21 cellular contexts compared by ENCODE assay signal in genomic region chr3:167978486-167978885, GRCh38.
"Had no signal": no experiment of that assay in that cellular context is flagged by ENCODE, and none has a peak within 500 bp of the region (broad histone marks: within the 10 kb centered on the region; RNA-seq: fewer than 3 reads in every experiment).

No MANE protein-coding gene starts in this region.

- H3K27ac Mint-ChIP-seq: activated CD8-positive, alpha-beta T cell treated with anti-CD3 and anti-CD28 coated beads, Interleukin-2, amount 10 ng/mL, durations not matched to agents 7 days and 5 days; activated naive CD4-positive, alpha-beta T cell treated with anti-CD3 and anti-CD28 coated beads, Interleukin-2, amount 50 U/mL, for 24 hours; activated T-helper 1 cell treated with anti-CD3 and anti-CD28 coated beads, Interleukin-12 subunit alpha, Interleukin-12 subunit beta, Interleukin-2, Interleukin-4 antibody, amounts not matched to agents 30 ng/mL and 10 ng/mL and 1 ng/mL, durations not matched to agents 14 hours and 24 hours and 36 hours; naive thymus-derived CD4-positive, alpha-beta T cell had no signal

- H3K4me1 Mint-ChIP-seq: activated naive CD4-positive, alpha-beta T cell treated with anti-CD3 and anti-CD28 coated beads, Interleukin-2, amount 50 U/mL, for 24 hours; naive thymus-derived CD4-positive, alpha-beta T cell had no signal

- DNase-seq: activated CD4-positive, alpha-beta T cell treated with anti-CD3 and anti-CD28 coated beads, Interleukin-2, amount 50 U/mL, for 1 hour; activated CD8-positive, alpha-beta T cell treated with anti-CD3 and anti-CD28 coated beads, Interleukin-2, amount 10 ng/mL, durations not matched to agents 7 days and 5 days; activated gamma-delta T cell treated with Interleukin-2 at 50 U/mL for 16 hours; dermis blood vessel endothelial cell; effector CD8-positive, alpha-beta T cell; foreskin keratinocyte; kidney; lower lobe of right lung; naive thymus-derived CD4-positive, alpha-beta T cell; ovary; stimulated activated CD4-positive, alpha-beta T cell treated with anti-CD3 and anti-CD28 coated beads, Interleukin-4, amount 100 ng/mL, for 24 hours; stimulated activated naive CD8-positive, alpha-beta T cell treated with anti-CD3 and anti-CD28 coated beads, Interleukin-15, Interleukin-2, amounts not matched to agents 100 U/mL and 50 U/mL, for 24 hours; T1000; thyroid gland had no signal

- FAIRE-seq: kidney had no signal

- H3K27me3 ChIP-seq: brain microvascular endothelial cell, foreskin keratinocyte, neutrophil, ovary, thyroid gland had no signal

- H3K27ac ChIP-seq: brain microvascular endothelial cell, foreskin keratinocyte, lower lobe of right lung, neutrophil, ovary, thyroid gland had no signal

- H3K4me3 Mint-ChIP-seq: activated CD8-positive, alpha-beta T cell treated with anti-CD3 and anti-CD28 coated beads, Interleukin-2, amount 10 ng/mL, durations not matched to agents 7 days and 5 days; activated naive CD4-positive, alpha-beta T cell treated with anti-CD3 and anti-CD28 coated beads, Interleukin-2, amount 50 U/mL, for 24 hours; activated T-helper 1 cell treated with anti-CD3 and anti-CD28 coated beads, Interleukin-12 subunit alpha, Interleukin-12 subunit beta, Interleukin-2, Interleukin-4 antibody, amounts not matched to agents 30 ng/mL and 10 ng/mL and 1 ng/mL, durations not matched to agents 14 hours and 24 hours and 36 hours; naive thymus-derived CD4-positive, alpha-beta T cell had no signal

- H3K27me3 Mint-ChIP-seq: activated naive CD4-positive, alpha-beta T cell treated with anti-CD3 and anti-CD28 coated beads, Interleukin-2, amount 50 U/mL, for 24 hours; naive thymus-derived CD4-positive, alpha-beta T cell had no signal

- H3K4me1 ChIP-seq: foreskin keratinocyte, lower lobe of right lung, prostate gland, thyroid gland had no signal

- H3K36me3 Mint-ChIP-seq: activated naive CD4-positive, alpha-beta T cell treated with anti-CD3 and anti-CD28 coated beads, Interleukin-2, amount 50 U/mL, for 24 hours; naive thymus-derived CD4-positive, alpha-beta T cell had no signal

- H3K9me3 Mint-ChIP-seq: activated naive CD4-positive, alpha-beta T cell treated with anti-CD3 and anti-CD28 coated beads, Interleukin-2, amount 50 U/mL, for 24 hours; activated T-helper 1 cell treated with anti-CD3 and anti-CD28 coated beads, Interleukin-12 subunit alpha, Interleukin-12 subunit beta, Interleukin-2, Interleukin-4 antibody, amounts not matched to agents 30 ng/mL and 10 ng/mL and 1 ng/mL, durations not matched to agents 14 hours and 24 hours and 36 hours; naive thymus-derived CD4-positive, alpha-beta T cell had no signal

- H3K4me3 ChIP-seq: lower lobe of right lung, ovary, prostate gland, thyroid gland had no signal

- ATAC-seq: activated CD4-positive, CD25-positive, alpha-beta regulatory T cell treated with anti-CD3 and anti-CD28 coated beads, Interleukin-2, amount 50 U/mL, for 24 hours; activated CD8-positive, alpha-beta T cell treated with anti-CD3 and anti-CD28 coated beads, Interleukin-2, amount 10 ng/mL, durations not matched to agents 7 days and 5 days; foreskin keratinocyte; left lobe of liver; lower lobe of right lung; naive thymus-derived CD4-positive, alpha-beta T cell; stimulated activated naive CD8-positive, alpha-beta T cell treated with anti-CD3 and anti-CD28 coated beads, Interleukin-15, Interleukin-2, amounts not matched to agents 100 U/mL and 50 U/mL, for 24 hours had no signal

- H3K9me3 ChIP-seq: lower lobe of right lung, neutrophil, ovary, prostate gland, thyroid gland had no signal

- H3K36me3 ChIP-seq: brain microvascular endothelial cell, lower lobe of right lung, neutrophil, ovary, prostate gland, thyroid gland had no signal
